1 cellular context compared by ENCODE assay signal in the genomic region with DNA sequence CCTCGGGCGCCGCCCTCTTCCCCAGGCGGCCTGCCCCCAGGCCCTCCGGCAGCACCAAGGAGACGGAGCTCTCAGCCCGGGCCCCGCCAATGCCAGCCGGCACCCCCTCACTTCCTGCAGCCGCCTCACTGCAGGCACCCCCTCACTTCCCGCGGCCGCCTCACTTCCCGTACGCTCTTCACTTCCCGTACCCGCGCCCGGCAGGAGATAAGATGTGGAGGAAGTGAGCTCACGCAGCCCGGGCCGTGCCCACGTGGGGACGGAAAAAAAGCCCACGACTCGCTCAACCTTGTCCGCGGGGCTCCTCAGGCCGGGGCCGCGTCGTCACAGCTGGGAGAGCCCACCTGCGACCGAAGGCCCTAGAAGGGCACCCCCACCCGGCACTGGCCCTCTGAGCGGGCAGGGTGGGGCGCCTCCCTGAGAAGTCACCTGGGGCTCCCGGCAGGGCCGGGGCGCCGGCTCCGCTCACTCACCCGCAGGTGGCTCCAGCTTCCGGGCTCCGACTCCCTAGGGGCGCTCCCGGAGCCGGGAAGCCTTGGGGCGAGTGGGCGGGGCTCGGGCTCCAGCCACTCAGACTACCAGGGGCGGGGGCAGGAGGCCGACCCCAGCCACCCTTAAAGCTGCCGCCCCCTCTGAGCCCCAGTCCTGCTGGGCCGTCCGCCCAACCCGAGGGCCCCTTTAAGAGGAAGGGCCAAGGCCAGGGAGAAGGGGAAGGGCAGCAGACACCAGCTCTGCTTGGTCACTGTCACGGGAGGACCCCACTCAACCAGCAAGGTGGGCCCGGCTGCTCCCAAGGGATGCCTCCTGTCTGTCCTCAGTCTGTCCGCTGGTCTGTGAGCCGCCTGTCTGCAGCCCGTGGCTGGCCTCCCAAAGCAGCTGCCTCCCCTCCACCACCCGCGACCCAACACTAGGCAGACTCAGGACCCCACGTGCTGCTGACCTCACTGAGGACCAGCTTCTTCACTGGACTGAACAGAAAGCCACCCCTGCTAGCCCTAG.
TF ChIP-seq lines count a peak whose summit lies in the region.

No MANE protein-coding gene starts in this region.

TF ChIP-seq in HepG2, 621 proteins besides CTCF, POLR2A, EP300 and RAD21 (continued from another document and continues in another):
- TF ChIP-seq LCORL (IDR thresholded peaks at IDR 0.05) (no peak), LCORL (CRISPR knock-in tag; IDR thresholded peaks at IDR 0.05) (0 out of 2 replicates have a peak, but pooled peaks have one; percentile 14), PHF5A (CRISPR knock-in tag; IDR thresholded peaks at IDR 0.05; ENCODE audit: low read depth, unreplicated experiment) (no peak), ZNF253 (CRISPR knock-in tag; IDR thresholded peaks at IDR 0.05; ENCODE audit: borderline replicate concordance) (no peak), SOX6 (IDR thresholded peaks at IDR 0.05) (no peak), SOX6 (CRISPR knock-in tag; IDR thresholded peaks at IDR 0.05) (peak; percentile 27; the same call in 1 of the 2 replicates), NR2F2 (IDR thresholded peaks at IDR 0.05; ENCODE audit: borderline replicate concordance, low read depth) (no peak), ZNF350 (CRISPR knock-in tag; IDR thresholded peaks at IDR 0.05; ENCODE audit: borderline replicate concordance, low read depth) (peak; percentile 57; the same call in 1 of the 2 replicates), ZNF276 (CRISPR knock-in tag; IDR thresholded peaks at IDR 0.05; ENCODE audit: low read depth) (no peak), GFI1 (CRISPR knock-in tag; IDR thresholded peaks at IDR 0.05; ENCODE audit: borderline replicate concordance) (no peak), NR2C2 (CRISPR knock-in tag; IDR thresholded peaks at IDR 0.05; ENCODE audit: borderline replicate concordance) (no peak), ZNF614 (CRISPR knock-in tag; IDR thresholded peaks at IDR 0.05; ENCODE audit: borderline replicate concordance) (no peak), ZNF678 (CRISPR knock-in tag; IDR thresholded peaks at IDR 0.05) (no peak), MAFF (IDR thresholded peaks at IDR 0.05; ENCODE audit: low read depth, low read length) (no peak), TBL1XR1 (IDR thresholded peaks at IDR 0.05; ENCODE audit: borderline replicate concordance, low read length, partially characterized antibody) (no peak), RXRB (CRISPR knock-in tag; IDR thresholded peaks at IDR 0.05; ENCODE audit: borderline replicate concordance) (no peak), KLF15 (CRISPR knock-in tag; IDR thresholded peaks at IDR 0.05; ENCODE audit: borderline replicate concordance) (0 out of 2 replicates have a peak, but pooled peaks have one; percentile 5), ZNF724P (CRISPR knock-in tag; IDR thresholded peaks at IDR 0.05; ENCODE audit: borderline replicate concordance) (0 out of 2 replicates have a peak, but pooled peaks have one; percentile 65), ZNF572 (CRISPR knock-in tag; IDR thresholded peaks at IDR 0.05) (0 out of 2 replicates have a peak, but pooled peaks have one; percentile 54), TOE1 (CRISPR knock-in tag; IDR thresholded peaks at IDR 0.05) (no peak), ZC3H4 (CRISPR knock-in tag; IDR thresholded peaks at IDR 0.05; ENCODE audit: borderline replicate concordance) (no peak), PRPF4 (IDR thresholded peaks at IDR 0.05; ENCODE audit: low read depth, low read length, poor library complexity, severe bottlenecking) (no peak), RBAK (CRISPR knock-in tag; IDR thresholded peaks at IDR 0.05) (no peak), GLI4 (CRISPR knock-in tag; IDR thresholded peaks at IDR 0.05; ENCODE audit: borderline replicate concordance) (no peak), NFRKB (IDR thresholded peaks at IDR 0.05) (no peak), ZNF644 (CRISPR knock-in tag; IDR thresholded peaks at IDR 0.05; ENCODE audit: low read depth) (no peak), CREB1 (IDR thresholded peaks at IDR 0.05) (no peak), CREB1 (CRISPR knock-in tag; IDR thresholded peaks at IDR 0.05) (no peak), ZBTB43 (CRISPR knock-in tag; conservative IDR thresholded peaks at IDR 0.05) (no peak), ZNF772 (CRISPR knock-in tag; IDR thresholded peaks at IDR 0.05) (no peak), ZNF138 (CRISPR knock-in tag; IDR thresholded peaks at IDR 0.05; ENCODE audit: low read depth) (no peak), KMT2A (CRISPR knock-in tag; IDR thresholded peaks at IDR 0.05) (peak; percentile 21; the same call in 1 of the 2 replicates), JUNB (CRISPR knock-in tag; IDR thresholded peaks at IDR 0.05; ENCODE audit: borderline replicate concordance) (no peak), ZNF143 (CRISPR knock-in tag; IDR thresholded peaks at IDR 0.05) (no peak), ERF (CRISPR knock-in tag; IDR thresholded peaks at IDR 0.05) (no peak), SNAPC2 (CRISPR knock-in tag; IDR thresholded peaks at IDR 0.05) (no peak; the same call in 1 of the 2 replicates), ZNF549 (CRISPR knock-in tag; IDR thresholded peaks at IDR 0.05) (no peak), RORA (CRISPR knock-in tag; IDR thresholded peaks at IDR 0.05) (no peak), ZNF337 (CRISPR knock-in tag; IDR thresholded peaks at IDR 0.05; ENCODE audit: borderline replicate concordance, low read depth) (peak; percentile 67; the same call in 1 of the 2 replicates), IRF2 (CRISPR knock-in tag; IDR thresholded peaks at IDR 0.05) (0 out of 2 replicates have a peak, but pooled peaks have one; percentile 18), ZNF768 (CRISPR knock-in tag; IDR thresholded peaks at IDR 0.05) (peak; percentile 16; the same call in 1 of the 2 replicates), BRF2 (CRISPR knock-in tag; IDR thresholded peaks at IDR 0.05) (no peak), KLF13 (CRISPR knock-in tag; IDR thresholded peaks at IDR 0.05) (0 out of 2 replicates have a peak, but pooled peaks have one; percentile 13), SIN3B (IDR thresholded peaks at IDR 0.05; ENCODE audit: low read length) (no peak), HNRNPLL (IDR thresholded peaks at IDR 0.05; ENCODE audit: low read depth, low read length, poor library complexity, severe bottlenecking) (peak; percentile 61), SNRNP70 (IDR thresholded peaks at IDR 0.05; ENCODE audit: low read depth, low read length) (no peak), KDM5B (CRISPR knock-in tag; IDR thresholded peaks at IDR 0.05; ENCODE audit: borderline replicate concordance) (peak; percentile 3; the same call in 1 of the 2 replicates), SKIL (CRISPR knock-in tag; IDR thresholded peaks at IDR 0.05; ENCODE audit: borderline replicate concordance) (no peak), ETV6 (CRISPR knock-in tag; conservative IDR thresholded peaks at IDR 0.05) (peak; percentile 95), BCL6 (CRISPR knock-in tag; IDR thresholded peaks at IDR 0.05) (0 out of 2 replicates have a peak, but pooled peaks have one; percentile 12)
- TF ChIP-seq, protein P1, sequence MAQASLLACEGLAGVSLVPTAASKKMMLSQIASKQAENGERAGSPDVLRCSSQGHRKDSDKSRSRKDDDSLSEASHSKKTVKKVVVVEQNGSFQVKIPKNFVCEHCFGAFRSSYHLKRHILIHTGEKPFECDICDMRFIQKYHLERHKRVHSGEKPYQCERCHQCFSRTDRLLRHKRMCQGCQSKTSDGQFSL (CRISPR knock-in tag; IDR thresholded peaks at IDR 0.05), result peak; percentile 18; the same call in 1 of the 2 replicates
- TF ChIP-seq, protein P2, sequence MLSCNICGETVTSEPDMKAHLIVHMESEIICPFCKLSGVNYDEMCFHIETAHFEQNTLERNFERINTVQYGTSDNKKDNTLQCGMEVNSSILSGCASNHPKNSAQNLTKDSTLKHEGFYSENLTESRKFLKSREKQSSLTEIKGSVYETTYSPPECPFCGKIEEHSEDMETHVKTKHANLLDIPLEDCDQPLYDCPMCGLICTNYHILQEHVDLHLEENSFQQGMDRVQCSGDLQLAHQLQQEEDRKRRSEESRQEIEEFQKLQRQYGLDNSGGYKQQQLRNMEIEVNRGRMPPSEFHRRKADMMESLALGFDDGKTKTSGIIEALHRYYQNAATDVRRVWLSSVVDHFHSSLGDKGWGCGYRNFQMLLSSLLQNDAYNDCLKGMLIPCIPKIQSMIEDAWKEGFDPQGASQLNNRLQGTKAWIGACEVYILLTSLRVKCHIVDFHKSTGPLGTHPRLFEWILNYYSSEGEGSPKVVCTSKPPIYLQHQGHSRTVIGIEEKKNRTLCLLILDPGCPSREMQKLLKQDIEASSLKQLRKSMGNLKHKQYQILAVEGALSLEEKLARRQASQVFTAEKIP (CRISPR knock-in tag; IDR thresholded peaks at IDR 0.05; ENCODE audit: borderline replicate concordance), result no peak
- TF ChIP-seq, protein P3, sequence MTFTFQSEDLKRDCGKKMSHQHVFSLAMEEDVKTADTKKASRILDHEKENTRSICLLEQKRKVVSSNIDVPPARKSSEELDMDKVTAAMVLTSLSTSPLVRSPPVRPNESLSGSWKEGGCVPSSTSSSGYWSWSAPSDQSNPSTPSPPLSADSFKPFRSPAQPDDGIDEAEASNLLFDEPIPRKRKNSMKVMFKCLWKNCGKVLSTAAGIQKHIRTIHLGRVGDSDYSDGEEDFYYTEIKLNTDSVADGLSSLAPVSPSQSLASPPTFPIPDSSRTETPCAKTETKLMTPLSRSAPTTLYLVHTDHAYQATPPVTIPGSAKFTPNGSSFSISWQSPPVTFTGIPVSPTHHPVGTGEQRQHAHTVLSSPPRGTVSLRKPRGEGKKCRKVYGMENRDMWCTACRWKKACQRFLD (CRISPR knock-in tag; IDR thresholded peaks at IDR 0.05; ENCODE audit: borderline replicate concordance), result 0 out of 2 replicates have a peak, but pooled peaks have one; percentile 48
- TF ChIP-seq, protein P4, sequence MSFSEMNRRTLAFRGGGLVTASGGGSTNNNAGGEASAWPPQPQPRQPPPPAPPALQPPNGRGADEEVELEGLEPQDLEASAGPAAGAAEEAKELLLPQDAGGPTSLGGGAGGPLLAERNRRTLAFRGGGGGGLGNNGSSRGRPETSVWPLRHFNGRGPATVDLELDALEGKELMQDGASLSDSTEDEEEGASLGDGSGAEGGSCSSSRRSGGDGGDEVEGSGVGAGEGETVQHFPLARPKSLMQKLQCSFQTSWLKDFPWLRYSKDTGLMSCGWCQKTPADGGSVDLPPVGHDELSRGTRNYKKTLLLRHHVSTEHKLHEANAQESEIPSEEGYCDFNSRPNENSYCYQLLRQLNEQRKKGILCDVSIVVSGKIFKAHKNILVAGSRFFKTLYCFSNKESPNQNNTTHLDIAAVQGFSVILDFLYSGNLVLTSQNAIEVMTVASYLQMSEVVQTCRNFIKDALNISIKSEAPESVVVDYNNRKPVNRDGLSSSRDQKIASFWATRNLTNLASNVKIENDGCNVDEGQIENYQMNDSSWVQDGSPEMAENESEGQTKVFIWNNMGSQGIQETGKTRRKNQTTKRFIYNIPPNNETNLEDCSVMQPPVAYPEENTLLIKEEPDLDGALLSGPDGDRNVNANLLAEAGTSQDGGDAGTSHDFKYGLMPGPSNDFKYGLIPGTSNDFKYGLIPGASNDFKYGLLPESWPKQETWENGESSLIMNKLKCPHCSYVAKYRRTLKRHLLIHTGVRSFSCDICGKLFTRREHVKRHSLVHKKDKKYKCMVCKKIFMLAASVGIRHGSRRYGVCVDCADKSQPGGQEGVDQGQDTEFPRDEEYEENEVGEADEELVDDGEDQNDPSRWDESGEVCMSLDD (CRISPR knock-in tag; IDR thresholded peaks at IDR 0.05; ENCODE audit: borderline replicate concordance), result peak; percentile 27; the same call in 1 of the 2 replicates
